Comparison of ENCODE assay signal across 1 cellular context in the genomic region with DNA sequence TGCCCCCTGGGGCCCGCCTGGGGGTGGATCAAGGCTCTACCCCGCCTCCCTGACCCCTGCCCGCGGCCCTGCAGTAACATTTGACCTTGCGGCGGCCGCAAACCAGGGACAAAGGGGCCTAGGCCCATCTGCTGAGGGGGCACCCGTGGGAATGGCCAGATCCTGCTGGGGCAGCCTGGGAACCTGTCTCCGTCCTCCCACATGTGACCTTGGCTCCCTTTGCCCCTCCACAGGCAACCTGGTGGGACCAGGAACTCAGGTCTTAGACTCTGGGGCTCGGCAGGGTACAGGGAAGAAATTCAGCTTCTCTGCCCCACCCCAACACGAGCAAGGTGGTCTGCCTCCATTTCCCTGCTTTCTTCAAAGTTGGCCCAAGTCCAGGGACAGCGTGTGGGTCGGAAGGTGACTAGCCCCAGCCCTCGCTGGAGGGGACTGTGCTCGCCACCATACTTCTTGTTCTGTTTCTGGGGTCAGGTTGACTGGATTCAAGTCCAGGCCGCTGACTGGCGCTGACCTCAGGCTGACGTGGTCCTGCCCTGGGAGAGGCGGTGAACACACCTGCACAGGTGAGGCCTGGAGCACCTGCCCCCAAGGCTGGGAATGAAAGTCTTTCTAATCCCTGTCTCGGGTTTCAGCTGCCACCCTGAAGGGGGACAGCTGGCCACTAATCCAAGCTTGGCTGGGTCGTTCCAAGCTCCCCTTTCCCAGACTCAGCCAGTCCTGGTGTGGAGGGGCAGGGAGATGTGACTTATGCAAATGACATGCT.
A peak's percentile ranks its signal among the peaks of the same experiment; 100 is the strongest.
TF ChIP-seq lines count a peak whose summit lies in the region.

No MANE protein-coding gene starts in this region.

TF ChIP-seq in HepG2, 621 proteins besides CTCF, POLR2A, EP300 and RAD21 (continued from another document and continues in another):
- peak; percentile 75 for TF ChIP-seq ZSCAN5A (CRISPR knock-in tag; IDR thresholded peaks at IDR 0.05; ENCODE audit: borderline replicate concordance)
- TF ChIP-seq PHF20 (CRISPR knock-in tag; IDR thresholded peaks at IDR 0.05): peak; percentile 24; the same call in 1 of the 2 replicates
- TF ChIP-seq TBL1XR1 (IDR thresholded peaks at IDR 0.05; ENCODE audit: borderline replicate concordance, low read length, partially characterized antibody): peak; percentile 94
- TF ChIP-seq, protein P1, sequence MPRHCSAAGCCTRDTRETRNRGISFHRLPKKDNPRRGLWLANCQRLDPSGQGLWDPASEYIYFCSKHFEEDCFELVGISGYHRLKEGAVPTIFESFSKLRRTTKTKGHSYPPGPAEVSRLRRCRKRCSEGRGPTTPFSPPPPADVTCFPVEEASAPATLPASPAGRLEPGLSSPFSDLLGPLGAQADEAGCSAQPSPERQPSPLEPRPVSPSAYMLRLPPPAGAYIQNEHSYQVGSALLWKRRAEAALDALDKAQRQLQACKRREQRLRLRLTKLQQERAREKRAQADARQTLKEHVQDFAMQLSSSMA (CRISPR knock-in tag; IDR thresholded peaks at IDR 0.05): no peak
- peak; percentile 80 for TF ChIP-seq SOX13 (IDR thresholded peaks at IDR 0.05)
- TF ChIP-seq SOX13 (CRISPR knock-in tag; conservative IDR thresholded peaks at IDR 0.05 in 1 of 2, IDR thresholded peaks at IDR 0.05 in 1 of 2): peak in 1 of 2 experiments; percentile 92; a peak in 2 of 4 replicates
- 0 out of 2 replicates have a peak, but pooled peaks have one; percentile 72 for TF ChIP-seq ZNF20 (CRISPR knock-in tag; IDR thresholded peaks at IDR 0.05)
- TF ChIP-seq RXRA (CRISPR knock-in tag; IDR thresholded peaks at IDR 0.05): peak; percentile 99
- 0 out of 2 replicates have a peak, but pooled peaks have one; percentile 64 for TF ChIP-seq ZNF761 (CRISPR knock-in tag; conservative IDR thresholded peaks at IDR 0.05)
- peak; percentile 78; the same call in 1 of the 2 replicates for TF ChIP-seq TOPORS (CRISPR knock-in tag; IDR thresholded peaks at IDR 0.05)
- no peak for TF ChIP-seq ZUFSP (CRISPR knock-in tag; IDR thresholded peaks at IDR 0.05; ENCODE audit: borderline replicate concordance)
- no peak for TF ChIP-seq MAFF (IDR thresholded peaks at IDR 0.05; ENCODE audit: low read depth, low read length)
- peak; percentile 43 for TF ChIP-seq XRCC5 (optimal IDR thresholded peaks at IDR 0.05; ENCODE audit: low read length)
- TF ChIP-seq SMARCE1 (IDR thresholded peaks at IDR 0.05; ENCODE audit: borderline replicate concordance): no peak
- peak; percentile 83 for TF ChIP-seq TGIF2 (CRISPR knock-in tag; IDR thresholded peaks at IDR 0.05)
- TF ChIP-seq PRDM10 (CRISPR knock-in tag; IDR thresholded peaks at IDR 0.05; ENCODE audit: low read depth): peak; percentile 69
- TF ChIP-seq ZNF260 (CRISPR knock-in tag; IDR thresholded peaks at IDR 0.05; ENCODE audit: borderline replicate concordance, low read depth): no peak
- TF ChIP-seq SIX1 (CRISPR knock-in tag; IDR thresholded peaks at IDR 0.05; ENCODE audit: borderline replicate concordance): peak; percentile 73; the same call in 1 of the 2 replicates
- no peak for TF ChIP-seq NONO (IDR thresholded peaks at IDR 0.05)
- TF ChIP-seq NONO (CRISPR knock-in tag; conservative IDR thresholded peaks at IDR 0.05): peak; percentile 86
- TF ChIP-seq FOSL1 (CRISPR knock-in tag; IDR thresholded peaks at IDR 0.05; ENCODE audit: borderline replicate concordance): no peak
- peak; percentile 100 for TF ChIP-seq SP5 (CRISPR knock-in tag; IDR thresholded peaks at IDR 0.05; ENCODE audit: borderline replicate concordance, low read depth)
- TF ChIP-seq, protein P2, sequence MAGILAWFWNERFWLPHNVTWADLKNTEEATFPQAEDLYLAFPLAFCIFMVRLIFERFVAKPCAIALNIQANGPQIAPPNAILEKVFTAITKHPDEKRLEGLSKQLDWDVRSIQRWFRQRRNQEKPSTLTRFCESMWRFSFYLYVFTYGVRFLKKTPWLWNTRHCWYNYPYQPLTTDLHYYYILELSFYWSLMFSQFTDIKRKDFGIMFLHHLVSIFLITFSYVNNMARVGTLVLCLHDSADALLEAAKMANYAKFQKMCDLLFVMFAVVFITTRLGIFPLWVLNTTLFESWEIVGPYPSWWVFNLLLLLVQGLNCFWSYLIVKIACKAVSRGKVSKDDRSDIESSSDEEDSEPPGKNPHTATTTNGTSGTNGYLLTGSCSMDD (CRISPR knock-in tag; IDR thresholded peaks at IDR 0.05): no peak
- TF ChIP-seq POLR2AphosphoS2 (IDR thresholded peaks at IDR 0.05; ENCODE audit: low read depth, low read length): no peak
- peak; percentile 65; the same call in 1 of the 2 replicates for TF ChIP-seq ZBTB10 (CRISPR knock-in tag; IDR thresholded peaks at IDR 0.05; ENCODE audit: borderline replicate concordance)
- TF ChIP-seq NR2C2 (CRISPR knock-in tag; IDR thresholded peaks at IDR 0.05; ENCODE audit: borderline replicate concordance): peak; percentile 96
- TF ChIP-seq U2AF1 (optimal IDR thresholded peaks at IDR 0.05; ENCODE audit: low read depth, low read length): peak; percentile 73
- TF ChIP-seq SKI (IDR thresholded peaks at IDR 0.05; ENCODE audit: partially characterized antibody): peak; percentile 98
- no peak for TF ChIP-seq AHR (CRISPR knock-in tag; IDR thresholded peaks at IDR 0.05)
- TF ChIP-seq ZNF367 (CRISPR knock-in tag; IDR thresholded peaks at IDR 0.05; ENCODE audit: borderline replicate concordance): no peak
- TF ChIP-seq TCF7L2 (IDR thresholded peaks at IDR 0.05; ENCODE audit: low read depth, low read length): peak; percentile 44; the same call in 1 of the 2 replicates
- TF ChIP-seq HCFC1 (IDR thresholded peaks at IDR 0.05; ENCODE audit: low read depth, low read length): no peak
- TF ChIP-seq CHD2 (IDR thresholded peaks at IDR 0.05; ENCODE audit: low read depth, low read length): peak; percentile 18; the same call in 1 of the 2 replicates
- peak; percentile 84 for TF ChIP-seq CREM (IDR thresholded peaks at IDR 0.05)
- no peak for TF ChIP-seq CREM (CRISPR knock-in tag; IDR thresholded peaks at IDR 0.05)
- peak; percentile 52; the same call in 1 of the 2 replicates for TF ChIP-seq HINFP (CRISPR knock-in tag; IDR thresholded peaks at IDR 0.05; ENCODE audit: low read depth)
- no peak for TF ChIP-seq SUZ12 (IDR thresholded peaks at IDR 0.05; ENCODE audit: low read depth, low read length)
- peak; percentile 60 for TF ChIP-seq ATF1 (CRISPR knock-in tag; IDR thresholded peaks at IDR 0.05)
- TF ChIP-seq, protein P3, sequence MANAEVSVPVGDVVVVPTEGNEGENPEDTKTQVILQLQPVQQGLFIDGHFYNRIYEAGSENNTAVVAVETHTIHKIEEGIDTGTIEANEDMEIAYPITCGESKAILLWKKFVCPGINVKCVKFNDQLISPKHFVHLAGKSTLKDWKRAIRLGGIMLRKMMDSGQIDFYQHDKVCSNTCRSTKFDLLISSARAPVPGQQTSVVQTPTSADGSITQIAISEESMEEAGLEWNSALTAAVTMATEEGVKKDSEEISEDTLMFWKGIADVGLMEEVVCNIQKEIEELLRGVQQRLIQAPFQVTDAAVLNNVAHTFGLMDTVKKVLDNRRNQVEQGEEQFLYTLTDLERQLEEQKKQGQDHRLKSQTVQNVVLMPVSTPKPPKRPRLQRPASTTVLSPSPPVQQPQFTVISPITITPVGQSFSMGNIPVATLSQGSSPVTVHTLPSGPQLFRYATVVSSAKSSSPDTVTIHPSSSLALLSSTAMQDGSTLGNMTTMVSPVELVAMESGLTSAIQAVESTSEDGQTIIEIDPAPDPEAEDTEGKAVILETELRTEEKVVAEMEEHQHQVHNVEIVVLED (CRISPR knock-in tag; IDR thresholded peaks at IDR 0.05; ENCODE audit: borderline replicate concordance): peak; percentile 65; the same call in 1 of the 2 replicates
- no peak for TF ChIP-seq ATRX (CRISPR knock-in tag; IDR thresholded peaks at IDR 0.05; ENCODE audit: borderline replicate concordance)
- TF ChIP-seq, protein P4, sequence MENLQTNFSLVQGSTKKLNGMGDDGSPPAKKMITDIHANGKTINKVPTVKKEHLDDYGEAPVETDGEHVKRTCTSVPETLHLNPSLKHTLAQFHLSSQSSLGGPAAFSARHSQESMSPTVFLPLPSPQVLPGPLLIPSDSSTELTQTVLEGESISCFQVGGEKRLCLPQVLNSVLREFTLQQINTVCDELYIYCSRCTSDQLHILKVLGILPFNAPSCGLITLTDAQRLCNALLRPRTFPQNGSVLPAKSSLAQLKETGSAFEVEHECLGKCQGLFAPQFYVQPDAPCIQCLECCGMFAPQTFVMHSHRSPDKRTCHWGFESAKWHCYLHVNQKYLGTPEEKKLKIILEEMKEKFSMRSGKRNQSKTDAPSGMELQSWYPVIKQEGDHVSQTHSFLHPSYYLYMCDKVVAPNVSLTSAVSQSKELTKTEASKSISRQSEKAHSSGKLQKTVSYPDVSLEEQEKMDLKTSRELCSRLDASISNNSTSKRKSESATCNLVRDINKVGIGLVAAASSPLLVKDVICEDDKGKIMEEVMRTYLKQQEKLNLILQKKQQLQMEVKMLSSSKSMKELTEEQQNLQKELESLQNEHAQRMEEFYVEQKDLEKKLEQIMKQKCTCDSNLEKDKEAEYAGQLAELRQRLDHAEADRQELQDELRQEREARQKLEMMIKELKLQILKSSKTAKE (CRISPR knock-in tag; IDR thresholded peaks at IDR 0.05; ENCODE audit: borderline replicate concordance): peak; percentile 99
